Comparison of ENCODE assay signal across 17 cellular contexts in the genomic region with DNA sequence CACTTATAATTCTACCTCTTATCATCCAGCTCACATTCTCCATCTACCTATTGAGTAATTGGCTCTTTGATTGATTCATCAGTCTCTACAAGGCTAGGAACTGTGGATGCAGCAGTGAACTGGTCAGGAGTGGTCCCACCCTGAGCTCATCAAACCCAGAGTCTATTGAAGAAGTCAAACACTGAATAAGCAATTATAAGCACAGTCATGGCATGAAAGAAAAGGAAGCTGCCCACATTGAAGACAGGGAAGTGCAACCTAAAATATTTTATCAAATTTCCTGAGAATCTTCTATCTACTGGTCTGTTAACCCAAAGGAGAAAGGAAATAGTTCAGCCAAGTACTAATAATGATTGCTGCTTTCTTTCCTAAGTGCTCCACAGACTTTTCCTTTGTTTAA.
"Had no signal": no experiment of that assay in that cellular context is flagged by ENCODE, and none has a peak within 500 bp of the region (broad histone marks: within the 10 kb centered on the region; RNA-seq: fewer than 3 reads in every experiment).

No MANE protein-coding gene starts in this region.

- H3K9me3 ChIP-seq: esophagus squamous epithelium, gastroesophageal sphincter, left ventricle myocardium inferior, suprapubic skin, thyroid gland, uterus had no signal

- H3K4me3 ChIP-seq: esophagus squamous epithelium, gastroesophageal sphincter, left ventricle myocardium inferior, lung, suprapubic skin, thyroid gland, uterus had no signal

- H3K27me3 ChIP-seq: esophagus squamous epithelium, gastroesophageal sphincter, suprapubic skin, thyroid gland, uterus had no signal

- H3K4me1 ChIP-seq: esophagus squamous epithelium, gastroesophageal sphincter, left ventricle myocardium inferior, suprapubic skin, thyroid gland, uterus had no signal

- H3K27ac ChIP-seq: esophagus squamous epithelium, gastroesophageal sphincter, left ventricle myocardium inferior, suprapubic skin, thyroid gland, uterus had no signal

- DNase-seq: dermis blood vessel endothelial cell; esophagus squamous epithelium; foreskin fibroblast; glutamatergic neuron; islet precursor cell; left ventricle myocardium inferior; mesendoderm; naive B cell; right cardiac atrium; small intestine; stimulated activated CD4-positive, alpha-beta T cell treated with anti-CD3 and anti-CD28 coated beads, Interleukin-2, amount 100 ng/mL, for 48 hours; stimulated activated naive CD4-positive, alpha-beta T cell treated with Interleukin-2 at 50 U/mL for 16 hours; thyroid gland; uterus had no signal

- H3K36me3 ChIP-seq: left ventricle myocardium inferior, suprapubic skin, thyroid gland, uterus had no signal
